25 cellular contexts compared by ENCODE assay signal in the genomic region with DNA sequence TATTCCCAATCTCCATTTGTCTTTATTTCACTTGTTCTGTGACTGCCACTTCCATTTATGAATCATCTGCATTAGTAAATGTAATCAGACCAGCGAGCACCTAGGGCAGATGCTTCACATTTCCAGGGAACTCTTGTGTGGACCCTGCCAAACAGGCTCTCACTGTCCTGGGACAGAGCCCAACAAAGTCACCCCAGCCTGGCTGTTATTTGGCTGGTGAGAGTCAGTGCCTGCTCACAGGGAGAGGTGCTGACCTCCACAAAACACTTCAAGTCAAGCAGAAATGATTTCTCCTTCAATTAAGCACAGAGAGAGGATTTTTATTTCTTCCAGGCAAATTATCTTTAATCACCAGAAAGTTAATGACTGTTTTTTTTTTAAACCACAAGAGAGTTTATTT.
"Had no signal": no experiment of that assay in that cellular context is flagged by ENCODE, and none has a peak within 500 bp of the region (broad histone marks: within the 10 kb centered on the region; RNA-seq: fewer than 3 reads in every experiment).

No MANE protein-coding gene starts in this region.

- H3K4me1 Mint-ChIP-seq: activated B cell treated with CpG ODN at 0.5 μM for 24 hours; activated naive CD8-positive, alpha-beta T cell treated with anti-CD3 and anti-CD28 coated beads for 36 hours; activated T-helper 17 cell treated with anti-CD3 and anti-CD28 coated beads, Interleukin-2, amount 50 U/mL, for 72 hours; memory B cell; naive thymus-derived CD4-positive, alpha-beta T cell had no signal

- H3K27me3 Mint-ChIP-seq: activated B cell treated with CpG ODN at 0.5 μM for 24 hours; activated CD4-positive, alpha-beta memory T cell treated with anti-CD3 and anti-CD28 coated beads for 36 hours; activated naive CD8-positive, alpha-beta T cell treated with anti-CD3 and anti-CD28 coated beads for 36 hours; activated T-helper 17 cell treated with anti-CD3 and anti-CD28 coated beads, Interleukin-2, amount 50 U/mL, for 72 hours; memory B cell; naive thymus-derived CD4-positive, alpha-beta T cell had no signal

- H3K27me3 ChIP-seq: cardiac muscle cell, left lung, tibial artery had no signal

- H3K4me3 ChIP-seq: cardiac muscle cell, left lung, mucosa of descending colon, tibial artery had no signal

- H3K9me3 ChIP-seq: left lung, mucosa of descending colon, tibial artery had no signal

- ATAC-seq: activated T-helper 17 cell treated with anti-CD3 and anti-CD28 coated beads, Interleukin-2, amount 50 U/mL, for 72 hours; left lung; mucosa of descending colon; naive thymus-derived CD4-positive, alpha-beta T cell had no signal

- H3K4me3 Mint-ChIP-seq: activated B cell treated with CpG ODN at 0.5 μM for 24 hours; activated CD4-positive, alpha-beta memory T cell treated with anti-CD3 and anti-CD28 coated beads for 36 hours; activated naive CD8-positive, alpha-beta T cell treated with anti-CD3 and anti-CD28 coated beads for 36 hours; activated T-helper 17 cell treated with anti-CD3 and anti-CD28 coated beads, Interleukin-2, amount 50 U/mL, for 72 hours; memory B cell; naive thymus-derived CD4-positive, alpha-beta T cell had no signal

- H3K27ac ChIP-seq: cardiac muscle cell, epithelial cell of prostate, left lung, parathyroid adenoma, tibial artery had no signal

- H3K9me3 Mint-ChIP-seq: activated B cell treated with CpG ODN at 0.5 μM for 24 hours; activated CD4-positive, alpha-beta memory T cell treated with anti-CD3 and anti-CD28 coated beads for 36 hours; activated naive CD8-positive, alpha-beta T cell treated with anti-CD3 and anti-CD28 coated beads for 36 hours; activated T-helper 17 cell treated with anti-CD3 and anti-CD28 coated beads, Interleukin-2, amount 50 U/mL, for 72 hours; memory B cell had no signal

- H3K27ac Mint-ChIP-seq: activated B cell treated with CpG ODN at 0.5 μM for 24 hours; activated CD4-positive, alpha-beta memory T cell treated with anti-CD3 and anti-CD28 coated beads for 36 hours; activated naive CD8-positive, alpha-beta T cell treated with anti-CD3 and anti-CD28 coated beads for 36 hours; activated T-helper 17 cell treated with anti-CD3 and anti-CD28 coated beads, Interleukin-2, amount 50 U/mL, for 72 hours; memory B cell; naive thymus-derived CD4-positive, alpha-beta T cell had no signal

- H3K36me3 Mint-ChIP-seq: activated CD4-positive, alpha-beta memory T cell treated with anti-CD3 and anti-CD28 coated beads for 36 hours had no signal

- H3K9ac ChIP-seq: parathyroid adenoma had no signal

- H3K36me3 ChIP-seq: cardiac muscle cell, left lung, tibial artery had no signal

- H3K4me1 ChIP-seq: left lung, parathyroid adenoma, tibial artery had no signal

- DNase-seq: activated B cell treated with CpG ODN at 0.5 μM for 24 hours; activated CD4-positive, alpha-beta memory T cell treated with anti-CD3 and anti-CD28 coated beads for 36 hours; activated CD4-positive, alpha-beta T cell treated with anti-CD3 and anti-CD28 coated beads for 4 hours; activated naive CD4-positive, alpha-beta T cell; activated naive CD8-positive, alpha-beta T cell treated with anti-CD3 and anti-CD28 coated beads for 36 hours; activated T-cell treated with anti-CD3 and anti-CD28 coated beads, Interleukin-2, amount 50 U/mL, for 1 hour; amniotic stem cell; foreskin fibroblast; glutamatergic neuron; kidney; left lung; mucosa of descending colon; naive thymus-derived CD4-positive, alpha-beta T cell; stimulated activated CD4-positive, alpha-beta T cell treated with anti-CD3 and anti-CD28 coated beads, Interleukin-12 subunit alpha, Interleukin-12 subunit beta, amount 100 ng/mL, for 4 hours; stimulated activated CD4-positive, alpha-beta T cell treated with anti-CD3 and anti-CD28 coated beads, Interleukin-1b, Interleukin-23, amount 100 ng/mL, for 48 hours; stimulated activated CD8-positive, alpha-beta memory T cell treated with anti-CD3 and anti-CD28 coated beads, Interleukin-4, amount 100 ng/mL, for 48 hours; stimulated activated naive CD4-positive, alpha-beta T cell treated with Interleukin-2 at 50 U/mL for 16 hours; T-helper 1 cell; T-helper 9 cell; tibial artery had no signal
